8 cellular contexts compared by ENCODE assay signal in the genomic region with DNA sequence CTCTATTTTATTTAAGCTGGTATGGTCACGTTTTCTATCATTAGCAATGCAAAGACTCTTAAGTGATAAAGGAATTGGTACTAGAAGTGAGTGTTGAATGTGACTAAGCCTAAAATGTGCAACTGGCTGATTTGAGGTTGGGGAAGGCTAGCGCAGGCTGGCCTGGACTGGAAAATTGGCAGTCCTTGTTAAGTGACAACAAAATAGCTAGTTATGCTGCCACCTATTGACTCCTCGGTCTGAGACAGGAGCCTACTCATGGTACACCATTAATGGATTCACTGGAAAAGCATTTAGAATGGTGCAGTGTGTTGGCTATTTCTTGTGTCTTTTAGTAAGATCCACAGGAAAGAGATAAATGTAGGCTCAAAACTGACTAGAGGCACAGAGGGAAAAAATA. TPM values are rescaled to one million over a fixed set of nuclear protein-coding genes. Genes with fewer than 3 reads are reported as not detected.
DNase-seq lines count a peak whose midpoint lies in the region; ATAC-seq and TF ChIP-seq lines count a peak whose summit lies in the region.

No MANE protein-coding gene starts in this region.

- peak overlapping the region; percentile 31 for H3K27ac Mint-ChIP-seq in activated CD4-positive, alpha-beta T cell treated with anti-CD3 and anti-CD28 coated beads, Interleukin-2, amount 10 ng/mL, durations not matched to agents 7 days and 5 days
- no peak overlapping the region for H3K27ac Mint-ChIP-seq in endothelial cell (ENCODE audit: unreplicated experiment)
- H3K27ac Mint-ChIP-seq in naive thymus-derived CD4-positive, alpha-beta T cell: peak overlapping the region; percentile 77 to 98 (median 93)

- no peaks in the 10 kb centered on the region for H3K9me3 ChIP-seq in naive thymus-derived CD4-positive, alpha-beta T cell (ENCODE audit: control insufficient read depth in 2 of 3, low read length in 3 of 3)

- H3K4me3 ChIP-seq in naive thymus-derived CD4-positive, alpha-beta T cell (ENCODE audit: low read length): no peak overlapping the region

- H3K27me3 Mint-ChIP-seq in activated CD4-positive, alpha-beta T cell treated with anti-CD3 and anti-CD28 coated beads, Interleukin-2, amount 10 ng/mL, durations not matched to agents 7 days and 5 days: no peaks in the 10 kb centered on the region
- peaks cover 6% of the 10 kb centered on the region for H3K27me3 Mint-ChIP-seq in endothelial cell (ENCODE audit: unreplicated experiment)
- no peaks in the 10 kb centered on the region for H3K27me3 Mint-ChIP-seq in naive thymus-derived CD4-positive, alpha-beta T cell

- CTCF ChIA-PET in activated CD4-positive, alpha-beta T cell treated with anti-CD3 and anti-CD28 coated beads, Interleukin-2, amount 10 ng/mL, durations not matched to agents 7 days and 5 days (lab: Charles Lee): interaction anchor here (0.7 to 10.9 kb wide), 11 partner anchors 9 to 141 kb away, joined by 3 to 91 read pairs (median 3); no protein-coding TSS in a partner anchor
- CTCF ChIA-PET in naive thymus-derived CD4-positive, alpha-beta T cell (lab: Charles Lee): interaction anchor here (0.9 to 21.2 kb wide), 15 partner anchors 9 to 142 kb away, joined by 3 to 223 read pairs (median 5); no protein-coding TSS in a partner anchor

- no peaks in the 10 kb centered on the region for H3K36me3 ChIP-seq in naive thymus-derived CD4-positive, alpha-beta T cell (ENCODE audit: control insufficient read depth in 2 of 3, insufficient read depth in 3 of 3, low read length in 3 of 3)

- peak; percentile 38 for DNase-seq in COR-L47 (lab: John Stamatoyannopoulos, UW)
- DNase-seq in NCI-H1105 treated with DMSO at 0.1 percent for 48 hours (lab: John Stamatoyannopoulos, UW): peak; percentile 61
- peak; percentile 68 for DNase-seq in activated CD4-positive, alpha-beta T cell treated with anti-CD3 and anti-CD28 coated beads, Interleukin-2, amount 10 ng/mL, durations not matched to agents 7 days and 5 days
- peak; percentile 42 for DNase-seq in endothelial cell (ENCODE audit: low spot score)
- DNase-seq in naive thymus-derived CD4-positive, alpha-beta T cell: peak in 7 of 9 donors; percentile 47 to 67 (median 58)
- no peak for DNase-seq in NCI-H524 treated with DMSO at 0.1 percent for 48 hours (lab: John Stamatoyannopoulos, UW)

- peak; percentile 42 for ATAC-seq in GM19463 (IDR thresholded peaks at IDR 0.05; ENCODE audit: unreplicated experiment)
- peak; percentile 79 for ATAC-seq in naive thymus-derived CD4-positive, alpha-beta T cell
- ATAC-seq in HG03045 (IDR thresholded peaks at IDR 0.05; ENCODE audit: unreplicated experiment): no peak

- H3K4me1 ChIP-seq in naive thymus-derived CD4-positive, alpha-beta T cell (ENCODE audit: control insufficient read depth in 2 of 2, insufficient read depth in 2 of 2, low read length in 2 of 2): peaks cover 57 to 75% of the 10 kb centered on the region in 2 donors

- POLR2A ChIA-PET in activated CD4-positive, alpha-beta T cell treated with anti-CD3 and anti-CD28 coated beads, Interleukin-2, amount 10 ng/mL, durations not matched to agents 7 days and 5 days (lab: Charles Lee): interaction anchor here (0.6 kb wide), 1 partner anchor 8 kb away, joined by 4 read pairs; no protein-coding TSS in a partner anchor
- POLR2A ChIA-PET in naive thymus-derived CD4-positive, alpha-beta T cell (lab: Charles Lee): interaction anchor here (0.6 to 12.1 kb wide), 9 partner anchors 10 to 110 kb away, joined by 3 to 277 read pairs (median 3); no protein-coding TSS in a partner anchor

- peaks cover 58% of the 10 kb centered on the region for H3K36me3 Mint-ChIP-seq in activated CD4-positive, alpha-beta T cell treated with anti-CD3 and anti-CD28 coated beads, Interleukin-2, amount 10 ng/mL, durations not matched to agents 7 days and 5 days (ENCODE audit: low read depth)
- peaks cover 23% of the 10 kb centered on the region for H3K36me3 Mint-ChIP-seq in endothelial cell (ENCODE audit: low read depth, unreplicated experiment)
- peaks cover 0 to 32% (median 3%) of the 10 kb centered on the region in 5 donors for H3K36me3 Mint-ChIP-seq in naive thymus-derived CD4-positive, alpha-beta T cell

- no peaks in the 10 kb centered on the region for H3K27me3 ChIP-seq in naive thymus-derived CD4-positive, alpha-beta T cell (ENCODE audit: control insufficient read depth in 2 of 2, insufficient read depth in 2 of 2, low read length in 2 of 2)

- H3K9me3 Mint-ChIP-seq in activated CD4-positive, alpha-beta T cell treated with anti-CD3 and anti-CD28 coated beads, Interleukin-2, amount 10 ng/mL, durations not matched to agents 7 days and 5 days: no peaks in the 10 kb centered on the region
- H3K9me3 Mint-ChIP-seq in endothelial cell (ENCODE audit: unreplicated experiment): peaks cover 5% of the 10 kb centered on the region
- H3K9me3 Mint-ChIP-seq in naive thymus-derived CD4-positive, alpha-beta T cell: peaks cover 0 to 2% (median 0%) of the 10 kb centered on the region in 11 donors

- H3K4me1 Mint-ChIP-seq in activated CD4-positive, alpha-beta T cell treated with anti-CD3 and anti-CD28 coated beads, Interleukin-2, amount 10 ng/mL, durations not matched to agents 7 days and 5 days: peaks cover 87% of the 10 kb centered on the region
- peaks cover 15% of the 10 kb centered on the region for H3K4me1 Mint-ChIP-seq in endothelial cell (ENCODE audit: unreplicated experiment)
- H3K4me1 Mint-ChIP-seq in naive thymus-derived CD4-positive, alpha-beta T cell: peaks cover 70 to 97% (median 94%) of the 10 kb centered on the region in 7 donors

- no peak for TF ChIP-seq CTCF in endothelial cell (IDR thresholded peaks at IDR 0.05; ENCODE audit: unreplicated experiment)

- H3K4me3 Mint-ChIP-seq in activated CD4-positive, alpha-beta T cell treated with anti-CD3 and anti-CD28 coated beads, Interleukin-2, amount 10 ng/mL, durations not matched to agents 7 days and 5 days: no peak overlapping the region
- no peak overlapping the region for H3K4me3 Mint-ChIP-seq in endothelial cell (ENCODE audit: unreplicated experiment)
- H3K4me3 Mint-ChIP-seq in naive thymus-derived CD4-positive, alpha-beta T cell: peak overlapping the region in 8 of 10 donors; percentile 7 to 87 (median 26)

- intact Hi-C loops in naive thymus-derived CD4-positive, alpha-beta T cell (cut with micrococcal nuclease): loop anchor here (1.0 to 10.0 kb wide), 6 partner anchors 10 to 638 kb away; a partner anchor contains a TSS

- peak overlapping the region; percentile 46 for H3K27ac ChIP-seq in naive thymus-derived CD4-positive, alpha-beta T cell (ENCODE audit: low read depth, low read length)

RNA-seq across cellular contexts. Expression of a gene that starts 5.7 kb away (rescaled TPM):
- 100 to 1,000 TPM; 378 to 423 TPM for total RNA-seq in activated CD4-positive, alpha-beta T cell treated with anti-CD3 and anti-CD28 coated beads, Interleukin-2, amount 10 ng/mL, durations not matched to agents 7 days and 5 days
- total RNA-seq in endothelial cell (ENCODE audit: unreplicated experiment): 62.8 TPM
- 100 to 1,000 TPM; 272 to 514 (median 397) TPM for total RNA-seq in naive thymus-derived CD4-positive, alpha-beta T cell
- 100 to 1,000 TPM in 1 of 2 donors, 10 to 100 TPM in 1; 92.3 to 103 TPM for polyA plus RNA-seq in naive thymus-derived CD4-positive, alpha-beta T cell

Comparison
In these comparisons a context has a peak if more than half of its experiments do, and no peak if none do; other contexts are left out.
1. H3K4me3 Mint-ChIP-seq: peak in naive thymus-derived CD4-positive, alpha-beta T cell (8 of 10); none in activated CD4-positive, alpha-beta T cell treated with anti-CD3 and anti-CD28 coated beads, Interleukin-2, amount 10 ng/mL, durations not matched to agents 7 days and 5 days (single experiment) and endothelial cell (single experiment).